In genomic region chr2:38105911-38106310, GRCh38 we compare ENCODE assay signal across 15 cellular contexts. TPM values are rescaled to one million over a fixed set of nuclear protein-coding genes. Genes with fewer than 3 reads are reported as not detected.
DNase-seq lines count a peak whose midpoint lies in the region; ATAC-seq and TF ChIP-seq lines count a peak whose summit lies in the region.
"Had no signal": no experiment of that assay in that cellular context is flagged by ENCODE, and none has a peak within 500 bp of the region (broad histone marks: within the 10 kb centered on the region; RNA-seq: fewer than 3 reads in every experiment).

No MANE protein-coding gene starts in this region.

- H3K27me3 ChIP-seq in left lung, result peaks cover 0 to 3% of the 10 kb centered on the region in 2 donors
- no peaks in the 10 kb centered on the region for H3K27me3 ChIP-seq in suprapubic skin
- no peaks in the 10 kb centered on the region for H3K27me3 ChIP-seq in psoas muscle (ENCODE audit: insufficient read depth in 3 of 3, low read length in 2 of 3)

- DNase-seq in NCI-H2227 (lab: John Stamatoyannopoulos, UW; ENCODE audit: unreplicated experiment), result peak; percentile 10
- no peak for DNase-seq in NCI-H2227 treated with DMSO at 0.1 percent for 48 hours (lab: John Stamatoyannopoulos, UW)
- DNase-seq in left lung, result no peak
- no peak for DNase-seq in suprapubic skin (ENCODE audit: low spot score in 2 of 2)
- no peak for DNase-seq in activated CD8-positive, alpha-beta T cell treated with anti-CD3 and anti-CD28 coated beads, Interleukin-2, amount 10 ng/mL, durations not matched to agents 7 days and 5 days
- DNase-seq in germinal center (ENCODE audit: low spot score), result no peak
- no peak for DNase-seq in psoas muscle
- DNase-seq: activated CD4-positive, alpha-beta T cell treated with anti-CD3 and anti-CD28 coated beads for 36 hours; activated gamma-delta T cell treated with Interleukin-2 at 50 U/mL for 16 hours; left colon; NCI-H1930; stimulated activated naive B cell treated with anti-CD40 and anti-IgM and Interleukin-4, amounts not matched to agents 10 μg/mL and 1 μg/mL and 100 μg/mL, for 72 hours; T-cell had no signal

- POLR2A ChIA-PET in activated CD8-positive, alpha-beta T cell treated with anti-CD3 and anti-CD28 coated beads, Interleukin-2, amount 10 ng/mL, durations not matched to agents 7 days and 5 days (lab: Charles Lee), result no interaction called here

- no peak for TF ChIP-seq POLR2A in suprapubic skin (IDR thresholded peaks at IDR 0.05)

- intact Hi-C loops in left lung (cut with DNase I), result no loop called here
- intact Hi-C loops in psoas muscle (cut with DNase I), result no loop called here

- H3K9me3 ChIP-seq in left lung, result no peaks in the 10 kb centered on the region
- no peaks in the 10 kb centered on the region for H3K9me3 ChIP-seq in suprapubic skin
- peaks cover 7% of the 10 kb centered on the region for H3K9me3 ChIP-seq in psoas muscle

- H3K4me3 ChIP-seq in left lung, result no peak overlapping the region
- H3K4me3 ChIP-seq in suprapubic skin, result no peak overlapping the region
- H3K4me3 ChIP-seq in psoas muscle, result no peak overlapping the region

- peaks cover 15% of the 10 kb centered on the region for H3K4me1 Mint-ChIP-seq in activated naive CD8-positive, alpha-beta T cell (ENCODE audit: low read depth)
- peaks cover 16% of the 10 kb centered on the region for H3K4me1 Mint-ChIP-seq in activated CD8-positive, alpha-beta T cell treated with anti-CD3 and anti-CD28 coated beads, Interleukin-2, amount 10 ng/mL, durations not matched to agents 7 days and 5 days (ENCODE audit: low read depth)
- H3K4me1 Mint-ChIP-seq: T-cell had no signal

- peaks cover under 1% of the 10 kb centered on the region for H3K36me3 Mint-ChIP-seq in activated naive CD8-positive, alpha-beta T cell
- no peaks in the 10 kb centered on the region for H3K36me3 Mint-ChIP-seq in activated CD8-positive, alpha-beta T cell treated with anti-CD3 and anti-CD28 coated beads, Interleukin-2, amount 10 ng/mL, durations not matched to agents 7 days and 5 days (ENCODE audit: low read depth)
- H3K36me3 Mint-ChIP-seq: T-cell had no signal

- TF ChIP-seq EP300 in suprapubic skin (IDR thresholded peaks at IDR 0.05), result no peak

- H3K36me3 ChIP-seq in left lung, result no peaks in the 10 kb centered on the region
- H3K36me3 ChIP-seq in suprapubic skin, result no peaks in the 10 kb centered on the region
- H3K36me3 ChIP-seq in psoas muscle (ENCODE audit: insufficient read depth in 1 of 2, low read depth in 1 of 2), result no peaks in the 10 kb centered on the region

- WGBS in suprapubic skin, result 86% methylated on average over 7 of the region's 7 CpGs
- 73 to 74% (median 73%) methylated on average over 7 of the region's 7 CpGs for WGBS in psoas muscle, 3 donors

- TF ChIP-seq CTCF in left lung (IDR thresholded peaks at IDR 0.05), result no peak
- TF ChIP-seq CTCF in suprapubic skin (IDR thresholded peaks at IDR 0.05), result no peak
- TF ChIP-seq CTCF in psoas muscle (IDR thresholded peaks at IDR 0.05), result no peak

- H3K4me1 ChIP-seq in left lung (peaks cover 7 to 18% of the 10 kb centered on the region in 2 donors), suprapubic skin (peaks cover 31% of the 10 kb centered on the region), psoas muscle (no peaks in the 10 kb centered on the region)
- H3K4me1 ChIP-seq: parathyroid adenoma had no signal

- peak overlapping the region; percentile 38 for H3K27ac Mint-ChIP-seq in activated naive CD8-positive, alpha-beta T cell
- H3K27ac Mint-ChIP-seq in activated CD8-positive, alpha-beta T cell treated with anti-CD3 and anti-CD28 coated beads, Interleukin-2, amount 10 ng/mL, durations not matched to agents 7 days and 5 days, result no peak overlapping the region
- H3K27ac Mint-ChIP-seq: stimulated activated naive B cell treated with anti-CD40 and anti-IgM and Interleukin-4, amounts not matched to agents 10 μg/mL and 1 μg/mL and 100 μg/mL, for 72 hours; T-cell had no signal

- H3K4me3 Mint-ChIP-seq in activated naive CD8-positive, alpha-beta T cell, result no peak overlapping the region
- H3K4me3 Mint-ChIP-seq in activated CD8-positive, alpha-beta T cell treated with anti-CD3 and anti-CD28 coated beads, Interleukin-2, amount 10 ng/mL, durations not matched to agents 7 days and 5 days, result no peak overlapping the region
- H3K4me3 Mint-ChIP-seq: activated CD4-positive, alpha-beta T cell treated with anti-CD3 and anti-CD28 coated beads for 36 hours; T-cell had no signal

- no peak for ATAC-seq in left lung
- no peak for ATAC-seq in activated CD8-positive, alpha-beta T cell treated with anti-CD3 and anti-CD28 coated beads, Interleukin-2, amount 10 ng/mL, durations not matched to agents 7 days and 5 days
- ATAC-seq in psoas muscle, result no peak
- ATAC-seq: left colon, T-cell had no signal

- H3K9me3 Mint-ChIP-seq in activated naive CD8-positive, alpha-beta T cell (ENCODE audit: low read depth), result no peaks in the 10 kb centered on the region
- no peaks in the 10 kb centered on the region for H3K9me3 Mint-ChIP-seq in activated CD8-positive, alpha-beta T cell treated with anti-CD3 and anti-CD28 coated beads, Interleukin-2, amount 10 ng/mL, durations not matched to agents 7 days and 5 days (ENCODE audit: insufficient read depth)

- CTCF ChIA-PET in activated CD8-positive, alpha-beta T cell treated with anti-CD3 and anti-CD28 coated beads, Interleukin-2, amount 10 ng/mL, durations not matched to agents 7 days and 5 days (lab: Charles Lee), result interaction anchor here (1.3 kb wide), 1 partner anchor 10 kb away, joined by 4 read pairs; no protein-coding TSS in a partner anchor

- H3K27ac ChIP-seq in left lung (peak overlapping the region; percentile 81), suprapubic skin (peak overlapping the region; percentile 72), psoas muscle (no peak overlapping the region)
- H3K27ac ChIP-seq: parathyroid adenoma had no signal

- H3K27me3 Mint-ChIP-seq in activated naive CD8-positive, alpha-beta T cell, result peaks cover 10% of the 10 kb centered on the region
- peaks cover 12% of the 10 kb centered on the region for H3K27me3 Mint-ChIP-seq in activated CD8-positive, alpha-beta T cell treated with anti-CD3 and anti-CD28 coated beads, Interleukin-2, amount 10 ng/mL, durations not matched to agents 7 days and 5 days (ENCODE audit: low read depth)

RNA-seq across cellular contexts. Expression of gene CYP1B1, which starts 30.0 kb away (rescaled TPM):
- total RNA-seq in left lung (100 to 1,000 TPM in 1 of 2 donors, 10 to 100 TPM in 1; 30.3 to 155 TPM), suprapubic skin (10 to 100 TPM; 10.7 to 19.6 (median 12.8) TPM), psoas muscle (10 to 100 TPM in 3 of 4 donors, 1 to 10 TPM in 1; 6.8 to 53.1 (median 19.6) TPM)
- total RNA-seq in activated CD8-positive, alpha-beta T cell treated with anti-CD3 and anti-CD28 coated beads, Interleukin-2, amount 10 ng/mL, durations not matched to agents 7 days and 5 days, result 1 to 10 TPM; 1.9 to 2.3 TPM
- polyA plus RNA-seq in psoas muscle, result 1 to 10 TPM; 1.1 to 5.0 (median 4.2) TPM
